In genomic region chr17:63819585-63820537, GRCh38 we compare ENCODE assay signal across 10 cellular contexts. TPM values are rescaled to one million over a fixed set of nuclear protein-coding genes. Genes with fewer than 3 reads are reported as not detected.
DNase-seq lines count a peak whose midpoint lies in the region; ATAC-seq and TF ChIP-seq lines count a peak whose summit lies in the region.
"Had no signal": no experiment of that assay in that cellular context is flagged by ENCODE, and none has a peak within 500 bp of the region (broad histone marks: within the 10 kb centered on the region; RNA-seq: fewer than 3 reads in every experiment).

No MANE protein-coding gene starts in this region.

- no peak overlapping the region for H3K4me3 ChIP-seq in cardiac muscle cell
- no peak overlapping the region for H3K4me3 ChIP-seq in thymus (ENCODE audit: low read length)
- H3K4me3 ChIP-seq: thyroid gland had no signal

- no peak for DNase-seq in cardiac muscle cell (ENCODE audit: low read depth in 1 of 2, low spot score in 1 of 2)
- no peak for DNase-seq in Right ventricle myocardium superior
- peak; percentile 52 for DNase-seq in islet precursor cell
- DNase-seq in stimulated activated CD4-positive, alpha-beta T cell treated with anti-CD3 and anti-CD28 coated beads, Interleukin-4, amount 100 ng/mL, for 4 hours, result no peak
- DNase-seq: NCI-H187 treated with DMSO at 0.1 percent for 48 hours, thyroid gland had no signal

- no peaks in the 10 kb centered on the region for H3K27me3 ChIP-seq in cardiac muscle cell
- no peaks in the 10 kb centered on the region for H3K27me3 ChIP-seq in thymus (ENCODE audit: control insufficient read depth, insufficient read depth)
- H3K27me3 ChIP-seq: thyroid gland had no signal

- peaks cover 19% of the 10 kb centered on the region for H3K4me1 Mint-ChIP-seq in activated T-helper 17 cell treated with anti-CD3 and anti-CD28 coated beads, Interleukin-2, amount 50 U/mL, for 72 hours

- intact Hi-C loops in Right ventricle myocardium superior (cut with DNase I), result no loop called here

- H3K27ac Mint-ChIP-seq in activated T-helper 17 cell treated with anti-CD3 and anti-CD28 coated beads, Interleukin-2, amount 50 U/mL, for 72 hours, result peak overlapping the region; percentile 71

- no peak for TF ChIP-seq CTCF in cardiac muscle cell (IDR thresholded peaks at IDR 0.05; ENCODE audit: low read depth, low read length)

- ATAC-seq in Right ventricle myocardium superior (ENCODE audit: poor library complexity) (no peak), GM18858 (IDR thresholded peaks at IDR 0.05; ENCODE audit: unreplicated experiment) (no peak), GM18498 (IDR thresholded peaks at IDR 0.05; ENCODE audit: unreplicated experiment) (no peak)
- ATAC-seq in activated T-helper 17 cell treated with anti-CD3 and anti-CD28 coated beads, Interleukin-2, amount 50 U/mL, for 72 hours (replicated peaks), result peak; percentile 36

- no peaks in the 10 kb centered on the region for H3K9me3 Mint-ChIP-seq in activated T-helper 17 cell treated with anti-CD3 and anti-CD28 coated beads, Interleukin-2, amount 50 U/mL, for 72 hours

- WGBS in thymus, result 86% methylated on average over 21 of the region's 21 CpGs

- no peaks in the 10 kb centered on the region for H3K27me3 Mint-ChIP-seq in activated T-helper 17 cell treated with anti-CD3 and anti-CD28 coated beads, Interleukin-2, amount 50 U/mL, for 72 hours

- H3K27ac ChIP-seq in cardiac muscle cell (peak overlapping the region; percentile 23), thymus (ENCODE audit: low read depth) (peak overlapping the region; percentile 8)

- peaks cover 84% of the 10 kb centered on the region for H3K36me3 ChIP-seq in cardiac muscle cell
- H3K36me3 ChIP-seq in thymus (ENCODE audit: control insufficient read depth, insufficient read depth), result peaks cover 81% of the 10 kb centered on the region

- H3K4me1 ChIP-seq in cardiac muscle cell (ENCODE audit: low read depth) (no peaks in the 10 kb centered on the region), thymus (ENCODE audit: control insufficient read depth, insufficient read depth, low read length) (no peaks in the 10 kb centered on the region)
- H3K4me1 ChIP-seq: thyroid gland had no signal

- H3K9me3 ChIP-seq in cardiac muscle cell (ENCODE audit: low read depth), result no peaks in the 10 kb centered on the region
- H3K9me3 ChIP-seq in thymus (ENCODE audit: control insufficient read depth), result no peaks in the 10 kb centered on the region
- H3K9me3 ChIP-seq: thyroid gland had no signal

- H3K4me3 Mint-ChIP-seq in activated T-helper 17 cell treated with anti-CD3 and anti-CD28 coated beads, Interleukin-2, amount 50 U/mL, for 72 hours, result peak overlapping the region; percentile 38

- peaks cover 100% of the 10 kb centered on the region for H3K36me3 Mint-ChIP-seq in activated T-helper 17 cell treated with anti-CD3 and anti-CD28 coated beads, Interleukin-2, amount 50 U/mL, for 72 hours (ENCODE audit: low read depth)

RNA-seq across cellular contexts. Expression of gene PSMC5, which starts 7.4 kb away (rescaled TPM):
- total RNA-seq in cardiac muscle cell (42.7 and 57.7 TPM in 2 replicates), Right ventricle myocardium superior (136 TPM)
- polyA plus RNA-seq in cardiac muscle cell (144 and 230 TPM in 2 replicates), thymus (179 TPM)
- 100 to 1,000 TPM; 102 to 172 TPM for total RNA-seq in activated T-helper 17 cell treated with anti-CD3 and anti-CD28 coated beads, Interleukin-2, amount 50 U/mL, for 72 hours

RNA-seq across cellular contexts. Expression of gene FTSJ3, which starts 7.6 kb away (rescaled TPM):
- 43.1 and 47.2 TPM in 2 replicates for total RNA-seq in cardiac muscle cell
- polyA plus RNA-seq in cardiac muscle cell, result 52.2 and 57.3 TPM in 2 replicates
- total RNA-seq in Right ventricle myocardium superior, result 29.8 TPM
- total RNA-seq in activated T-helper 17 cell treated with anti-CD3 and anti-CD28 coated beads, Interleukin-2, amount 50 U/mL, for 72 hours, result 10 to 100 TPM; 36.3 to 74.1 TPM
- 21.0 TPM for polyA plus RNA-seq in thymus

RNA-seq across cellular contexts. Expression of gene SMARCD2, which starts 22.6 kb away (rescaled TPM):
- 39.2 and 67.6 TPM in 2 replicates for total RNA-seq in cardiac muscle cell
- 40.3 and 45.4 TPM in 2 replicates for polyA plus RNA-seq in cardiac muscle cell
- total RNA-seq in Right ventricle myocardium superior, result 22.0 TPM
- total RNA-seq in activated T-helper 17 cell treated with anti-CD3 and anti-CD28 coated beads, Interleukin-2, amount 50 U/mL, for 72 hours, result 100 to 1,000 TPM in 1 of 2 donors, 10 to 100 TPM in 1; 82.7 to 112 TPM
- polyA plus RNA-seq in thymus, result 68.9 TPM

RNA-seq across cellular contexts. Expression of gene DDX42, which starts 45.9 kb away (rescaled TPM):
- total RNA-seq in cardiac muscle cell (49.0 and 91.0 TPM in 2 replicates), Right ventricle myocardium superior (42.4 TPM)
- polyA plus RNA-seq in cardiac muscle cell (58.1 and 71.6 TPM in 2 replicates), thymus (92.8 TPM)
- total RNA-seq in activated T-helper 17 cell treated with anti-CD3 and anti-CD28 coated beads, Interleukin-2, amount 50 U/mL, for 72 hours, result 100 to 1,000 TPM; 119 to 121 TPM

RNA-seq across cellular contexts. Expression of gene CCDC47, which starts 46.5 kb away (rescaled TPM):
- 27.6 and 30.0 TPM in 2 replicates for total RNA-seq in cardiac muscle cell
- 54.7 and 56.5 TPM in 2 replicates for polyA plus RNA-seq in cardiac muscle cell
- total RNA-seq in Right ventricle myocardium superior, result 84.8 TPM
- total RNA-seq in activated T-helper 17 cell treated with anti-CD3 and anti-CD28 coated beads, Interleukin-2, amount 50 U/mL, for 72 hours, result 10 to 100 TPM; 75.5 to 99.9 TPM
- polyA plus RNA-seq in thymus, result 25.9 TPM
